Comparison of ENCODE assay signal across 23 cellular contexts in the genomic region with DNA sequence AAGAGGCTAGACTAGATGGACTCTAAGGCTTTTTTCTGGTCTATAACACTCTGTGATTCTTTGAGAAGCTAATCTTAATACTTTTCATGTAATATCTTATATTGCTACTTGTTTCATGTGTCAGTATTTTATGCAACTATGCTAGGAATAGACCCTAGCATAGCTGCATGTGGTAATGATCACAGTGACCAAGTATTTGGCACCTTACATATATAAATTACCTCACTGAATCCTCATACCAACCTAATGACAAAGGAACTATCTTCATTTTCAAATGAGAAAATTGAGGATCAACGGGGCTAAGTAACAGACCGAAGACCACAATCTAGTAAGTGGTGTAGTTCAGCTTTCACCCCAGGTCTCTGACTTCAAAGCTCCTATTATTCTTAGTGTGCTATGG.
DNase-seq lines count a peak whose midpoint lies in the region; FAIRE-seq and TF ChIP-seq lines count a peak whose summit lies in the region.
"Had no signal": no experiment of that assay in that cellular context is flagged by ENCODE, and none has a peak within 500 bp of the region (broad histone marks: within the 10 kb centered on the region; RNA-seq: fewer than 3 reads in every experiment).

No MANE protein-coding gene starts in this region.

- intact Hi-C loops in OCI-LY7 (cut with micrococcal nuclease; ENCODE audit: unreplicated experiment) = no loop called here
- intact Hi-C loops in lower leg skin (cut with DNase I; ENCODE audit: low total_unique reads) = no loop called here

- peaks cover 2% of the 10 kb centered on the region for H3K4me1 ChIP-seq in fibroblast of lung (ENCODE audit: control insufficient read depth, extremely low read depth, insufficient read depth, low read length)
- no peaks in the 10 kb centered on the region for H3K4me1 ChIP-seq in OCI-LY7 (ENCODE audit: insufficient read depth, low read length, poor library complexity, severe bottlenecking)

- FAIRE-seq in RCC 7860 (lab: Jason Lieb, UNC) = no peak
- FAIRE-seq: G401.6 had no signal

- no peak for TF ChIP-seq CTCF in BJ (IDR thresholded peaks at IDR 0.05; ENCODE audit: insufficient read depth, low read depth, low read length)
- no peak for TF ChIP-seq CTCF in fibroblast of lung (conservative IDR thresholded peaks at IDR 0.05 in 1 of 2, IDR thresholded peaks at IDR 0.05 in 1 of 2; ENCODE audit: low read depth in 1 of 2, low read length in 2 of 2)
- TF ChIP-seq CTCF in OCI-LY7 (conservative IDR thresholded peaks at IDR 0.05; ENCODE audit: low read length) = no peak
- no peak for TF ChIP-seq CTCF in lower leg skin (IDR thresholded peaks at IDR 0.05)

- H3K27me3 ChIP-seq in BJ (ENCODE audit: control insufficient read depth, insufficient read depth, low read length) = no peaks in the 10 kb centered on the region
- no peaks in the 10 kb centered on the region for H3K27me3 ChIP-seq in fibroblast of lung (ENCODE audit: control insufficient read depth, insufficient read depth, low read length)
- H3K27me3 ChIP-seq: ascending aorta, sigmoid colon had no signal

- H3K79me2 ChIP-seq in fibroblast of lung (ENCODE audit: control insufficient read depth, insufficient read depth, low read length) (no peaks in the 10 kb centered on the region), OCI-LY7 (ENCODE audit: insufficient read depth, low read depth, low read length) (no peaks in the 10 kb centered on the region)

- DNase-seq in BJ (ENCODE audit: low read depth) (peak; percentile 50), RCC 7860 (ENCODE audit: low spot score) (peak; percentile 7), fibroblast of lung (ENCODE audit: low read depth in 2 of 2) (peak; percentile 27 to 97), non-pigmented ciliary epithelial cell (ENCODE audit: low read depth) (peak; percentile 66), GM19240 (ENCODE audit: insufficient read length, low spot score) (no peak), OCI-LY7 (ENCODE audit: low spot score) (no peak), NCI-H1105 (lab: John Stamatoyannopoulos, UW) (no peak), lower leg skin (ENCODE audit: low spot score in 2 of 2) (no peak)
- DNase-seq: activated CD8-positive, alpha-beta memory T cell treated with anti-CD3 and anti-CD28 coated beads, Interleukin-2, amount 10 ng/mL, durations not matched to agents 7 days and 5 days; activated effector memory CD4-positive, alpha-beta T cell treated with anti-CD3 and anti-CD28 coated beads, Interleukin-2, amount 50 U/mL, for 16 hours; AML-193; Caco-2; hypothalamus; NCI-H1105 treated with DMSO at 0.1 percent for 48 hours; NCI-H2171 treated with DMSO at 0.1 percent for 48 hours; NCI-H82; sigmoid colon; stimulated activated CD4-positive, alpha-beta T cell treated with anti-CD3 and anti-CD28 coated beads, Interleukin-2, amount 100 ng/mL, for 48 hours; T1000 had no signal

- H3K36me3 ChIP-seq in BJ (ENCODE audit: control insufficient read depth, insufficient read depth, low read length) (no peaks in the 10 kb centered on the region), fibroblast of lung (ENCODE audit: control insufficient read depth, insufficient read depth, low read length) (no peaks in the 10 kb centered on the region), OCI-LY7 (ENCODE audit: insufficient read depth, low read length) (no peaks in the 10 kb centered on the region)
- H3K36me3 ChIP-seq: ascending aorta, sigmoid colon had no signal

- H3K4me2 ChIP-seq in fibroblast of lung (ENCODE audit: extremely low read depth, insufficient read depth, low read length) (no peak overlapping the region), OCI-LY7 (ENCODE audit: low read length) (no peak overlapping the region)
- H3K4me2 ChIP-seq: KMS-11 had no signal

- H3K9me3 ChIP-seq in fibroblast of lung (ENCODE audit: control insufficient read depth, insufficient read depth, low read depth, low read length) (no peaks in the 10 kb centered on the region), OCI-LY7 (ENCODE audit: low read length) (no peaks in the 10 kb centered on the region)
- H3K9me3 ChIP-seq: ascending aorta, Caco-2, sigmoid colon had no signal

- H3K27ac ChIP-seq in fibroblast of lung (ENCODE audit: insufficient read depth, low read length) (no peak overlapping the region), OCI-LY7 (ENCODE audit: low read depth, low read length, poor library complexity, severe bottlenecking) (no peak overlapping the region)
- H3K27ac ChIP-seq: ascending aorta, KMS-11, sigmoid colon, SK-N-MC had no signal

- no peaks in the 10 kb centered on the region for H3K9me2 ChIP-seq in OCI-LY7 (ENCODE audit: insufficient read depth, low read length)

- TF ChIP-seq POLR2A in lower leg skin (IDR thresholded peaks at IDR 0.05) = no peak

- CTCF ChIA-PET in BJ (lab: Yijun Ruan, JAX) (interaction anchor here (0.5 to 1.5 kb wide), 2 partner anchors 226 to 326 kb away, joined by 3 to 4 read pairs; no protein-coding TSS in a partner anchor), OCI-LY7 (lab: Charles Lee; ENCODE audit: unreplicated experiment) (no interaction called here)

- POLR2A ChIA-PET in BJ (lab: Charles Lee) = no interaction called here
- POLR2A ChIA-PET in OCI-LY7 (lab: Charles Lee) = no interaction called here

- no peak overlapping the region for H2AFZ ChIP-seq in fibroblast of lung (ENCODE audit: low read length)
- H2AFZ ChIP-seq in OCI-LY7 (ENCODE audit: low read length) = no peak overlapping the region

- WGBS in lower leg skin, 2 donors = 61 to 74% methylated on average over 2 of the region's 2 CpGs

- H3K4me3 ChIP-seq in BJ (ENCODE audit: low read depth, low read length) (no peak overlapping the region), fibroblast of lung (replicated peaks in 1 of 4; ENCODE audit: control extremely low read depth in 1 of 4, insufficient read depth in 1 of 4, low read depth in 3 of 4, low read length in 4 of 4) (no peak overlapping the region), OCI-LY7 (ENCODE audit: low read depth, low read length, poor library complexity, severe bottlenecking) (no peak overlapping the region), lower leg skin (ENCODE audit: low read depth, poor library complexity, severe bottlenecking) (no peak overlapping the region)
- H3K4me3 ChIP-seq: ascending aorta, sigmoid colon, SK-N-MC had no signal

- no peaks in the 10 kb centered on the region for H4K20me1 ChIP-seq in fibroblast of lung (ENCODE audit: control insufficient read depth, extremely low read depth, insufficient read depth, low read length)
- H4K20me1 ChIP-seq in OCI-LY7 (ENCODE audit: insufficient read depth, low read length) = no peaks in the 10 kb centered on the region

- BruUV-seq in OCI-LY7 (replicated peaks; lab: Mats Ljungman, UMichigan) = no TSS peak

- no peak overlapping the region for H3K9ac ChIP-seq in fibroblast of lung (ENCODE audit: insufficient read depth, low read length)
- H3K9ac ChIP-seq: KMS-11 had no signal

Comparison
In these comparisons a context has a peak if more than half of its experiments do, and no peak if none do; other contexts are left out.
1. DNase-seq: peak in BJ (single experiment), RCC 7860 (single experiment), fibroblast of lung (2 of 2) and non-pigmented ciliary epithelial cell (single experiment); none in GM19240 (single experiment), OCI-LY7 (single experiment), NCI-H1105 (single experiment) and lower leg skin (0 of 2).